8 cellular contexts compared by ENCODE assay signal in genomic region chr12:131929530-131930456, GRCh38. TPM values are rescaled to one million over a fixed set of nuclear protein-coding genes. Genes with fewer than 3 reads are reported as not detected.
DNase-seq lines count a peak whose midpoint lies in the region; ATAC-seq and TF ChIP-seq lines count a peak whose summit lies in the region.

No MANE protein-coding gene starts in this region.

- peak overlapping the region; percentile 88 to 99 (median 94) for H3K4me3 Mint-ChIP-seq in naive thymus-derived CD8-positive, alpha-beta T cell

- H3K27ac ChIP-seq in HL-60 (replicated peaks) = peak overlapping the region; percentile 96

- peak; percentile 4 for DNase-seq in NCI-H2196 (lab: John Stamatoyannopoulos, UW; ENCODE audit: unreplicated experiment)
- no peak for DNase-seq in NCI-H2196 treated with DMSO at 0.1 percent for 48 hours (lab: John Stamatoyannopoulos, UW; ENCODE audit: unreplicated experiment)
- peak in 1 of 2 experiments; percentile 41 for DNase-seq in HL-60 (ENCODE audit: low read depth in 1 of 2, low spot score in 1 of 2)
- DNase-seq in activated CD4-positive, alpha-beta T cell treated with anti-CD3 and anti-CD28 coated beads, Interleukin-2, amount 50 U/mL, for 1 hour = peak; percentile 39
- DNase-seq in epithelial cell of esophagus (ENCODE audit: low read depth) = peak; percentile 44
- peak in 4 of 10 donors; percentile 24 to 36 (median 30) for DNase-seq in naive thymus-derived CD8-positive, alpha-beta T cell
- no peak for DNase-seq in occipital lobe (lab: John Stamatoyannopoulos, UW)

- H3K4me3 ChIP-seq in HL-60 (replicated peaks; ENCODE audit: insufficient read depth, low read length) = peak overlapping the region; percentile 95
- peak overlapping the region; percentile 93 for H3K4me3 ChIP-seq in epithelial cell of esophagus (ENCODE audit: low read length)

- peak in 1 of 2 donors; percentile 7 for ATAC-seq in naive thymus-derived CD8-positive, alpha-beta T cell
- no peak for ATAC-seq in HG02610 (IDR thresholded peaks at IDR 0.05; ENCODE audit: unreplicated experiment)

- H3K27me3 Mint-ChIP-seq in naive thymus-derived CD8-positive, alpha-beta T cell = no peaks in the 10 kb centered on the region

- no peaks in the 10 kb centered on the region for H3K9me3 Mint-ChIP-seq in naive thymus-derived CD8-positive, alpha-beta T cell

- H3K27ac Mint-ChIP-seq in naive thymus-derived CD8-positive, alpha-beta T cell = peak overlapping the region; percentile 77 to 95 (median 92)

- H3K4me1 Mint-ChIP-seq in naive thymus-derived CD8-positive, alpha-beta T cell = peaks cover 14 to 27% (median 19%) of the 10 kb centered on the region in 4 donors

- no peaks in the 10 kb centered on the region for H3K27me3 ChIP-seq in HL-60 (ENCODE audit: insufficient read depth, poor library complexity, severe bottlenecking)

- TF ChIP-seq CTCF in HL-60 (IDR thresholded peaks at IDR 0.05; ENCODE audit: insufficient read depth, low read length) = no peak
- no peak for TF ChIP-seq CTCF in epithelial cell of esophagus (IDR thresholded peaks at IDR 0.05; ENCODE audit: insufficient read depth, low read depth, low read length, missing control alignments)

- H3K36me3 Mint-ChIP-seq in naive thymus-derived CD8-positive, alpha-beta T cell = peaks cover 0 to 31% (median 9%) of the 10 kb centered on the region in 3 donors

- POLR2A ChIA-PET in naive thymus-derived CD8-positive, alpha-beta T cell (lab: Charles Lee) = interaction anchor here (0.6 to 4.3 kb wide), 8 partner anchors 9 to 40 kb away, joined by 3 to 42 read pairs (median 4); partner anchors contain the start of gene EP400

RNA-seq across cellular contexts. Expression of gene PUS1, which starts 0.7 kb away (rescaled TPM):
- total RNA-seq in naive thymus-derived CD8-positive, alpha-beta T cell = 10 to 100 TPM; 56.9 to 57.0 TPM
- polyA plus RNA-seq in naive thymus-derived CD8-positive, alpha-beta T cell = 10 to 100 TPM; 16.9 to 35.1 (median 17.5) TPM
- total RNA-seq in occipital lobe = 5.6 TPM

RNA-seq across cellular contexts. Expression of gene EP400, which starts 19.9 kb away (rescaled TPM):
- 10 to 100 TPM; 80.6 to 82.5 TPM for total RNA-seq in naive thymus-derived CD8-positive, alpha-beta T cell
- polyA plus RNA-seq in naive thymus-derived CD8-positive, alpha-beta T cell = 1 to 10 TPM; 1.1 to 3.4 (median 2.0) TPM
- 11.7 TPM for total RNA-seq in occipital lobe

RNA-seq across cellular contexts. Expression of gene ULK1, which starts 35.4 kb away (rescaled TPM):
- total RNA-seq in naive thymus-derived CD8-positive, alpha-beta T cell = 10 to 100 TPM; 47.1 to 54.4 TPM
- under 1 TPM; 0.43 to 0.76 (median 0.68) TPM for polyA plus RNA-seq in naive thymus-derived CD8-positive, alpha-beta T cell
- 7.8 TPM for total RNA-seq in occipital lobe

Comparison
In these comparisons a context has a peak if more than half of its experiments do, and no peak if none do; other contexts are left out.
1. DNase-seq: peak in NCI-H2196 (single experiment), activated CD4-positive, alpha-beta T cell treated with anti-CD3 and anti-CD28 coated beads, Interleukin-2, amount 50 U/mL, for 1 hour (single experiment) and epithelial cell of esophagus (single experiment); none in NCI-H2196 treated with DMSO at 0.1 percent for 48 hours (single experiment) and occipital lobe (single experiment).